11 cellular contexts compared by ENCODE assay signal in genomic region chr16:4064950-4065352, GRCh38. TPM values are rescaled to one million over a fixed set of nuclear protein-coding genes. Genes with fewer than 3 reads are reported as not detected.
DNase-seq lines count a peak whose midpoint lies in the region; ATAC-seq and TF ChIP-seq lines count a peak whose summit lies in the region.
"Had no signal": no experiment of that assay in that cellular context is flagged by ENCODE, and none has a peak within 500 bp of the region (broad histone marks: within the 10 kb centered on the region; RNA-seq: fewer than 3 reads in every experiment).

No MANE protein-coding gene starts in this region.

- H3K4me3 ChIP-seq in lung (peak overlapping the region; percentile 26), tibial artery (peak overlapping the region; percentile 12 to 16), neural progenitor cell (no peak overlapping the region)
- H3K4me3 ChIP-seq: PC-9 had no signal

- H3F3A ChIP-seq in neural progenitor cell (ENCODE audit: low read depth), result no peaks in the 10 kb centered on the region

- peaks cover 0 to 3% of the 10 kb centered on the region in 2 donors for H3K9me3 ChIP-seq in lung (ENCODE audit: control insufficient read depth in 2 of 2, insufficient read depth in 1 of 2, low read length in 1 of 2)
- H3K9me3 ChIP-seq in tibial artery, result peaks cover 0 to 8% (median 6%) of the 10 kb centered on the region in 3 donors
- peaks cover 7% of the 10 kb centered on the region for H3K9me3 ChIP-seq in neural progenitor cell (ENCODE audit: low read depth)

- H3K27me3 Mint-ChIP-seq in activated T-helper 2 cell treated with anti-CD3 and anti-CD28 coated beads, Interferon-gamma antibody, Interleukin-2, Interleukin-4, amounts not matched to agents 10 μg/mL and 5 μg/mL and 100 μg/mL, durations not matched to agents 14 hours and 24 hours and 36 hours (ENCODE audit: low read depth), result peaks cover 2% of the 10 kb centered on the region
- no peaks in the 10 kb centered on the region for H3K27me3 Mint-ChIP-seq in neural progenitor cell (ENCODE audit: insufficient read depth, low read depth)

- intact Hi-C loops in Right ventricle myocardium superior (cut with DNase I), result no loop called here
- intact Hi-C loops in Right ventricle myocardium inferior (cut with DNase I), result no loop called here
- intact Hi-C loops in activated T-helper 2 cell treated with anti-CD3 and anti-CD28 coated beads, Interferon-gamma antibody, Interleukin-2, Interleukin-4, amounts not matched to agents 10 μg/mL and 5 μg/mL and 100 μg/mL, durations not matched to agents 14 hours and 24 hours and 36 hours (cut with micrococcal nuclease), result no loop called here
- intact Hi-C loops in tibial artery (cut with DNase I; ENCODE audit: low total_unique reads), result no loop called here

- no peak overlapping the region for H3K9ac ChIP-seq in neural progenitor cell

- H3K36me3 Mint-ChIP-seq in activated T-helper 2 cell treated with anti-CD3 and anti-CD28 coated beads, Interferon-gamma antibody, Interleukin-2, Interleukin-4, amounts not matched to agents 10 μg/mL and 5 μg/mL and 100 μg/mL, durations not matched to agents 14 hours and 24 hours and 36 hours (ENCODE audit: low read depth), result peaks cover 33% of the 10 kb centered on the region
- H3K36me3 Mint-ChIP-seq in neural progenitor cell, result no peaks in the 10 kb centered on the region

- H3K9me3 Mint-ChIP-seq in activated T-helper 2 cell treated with anti-CD3 and anti-CD28 coated beads, Interferon-gamma antibody, Interleukin-2, Interleukin-4, amounts not matched to agents 10 μg/mL and 5 μg/mL and 100 μg/mL, durations not matched to agents 14 hours and 24 hours and 36 hours, result peaks cover 45% of the 10 kb centered on the region
- peaks cover 22% of the 10 kb centered on the region for H3K9me3 Mint-ChIP-seq in neural progenitor cell

- H3K4me2 ChIP-seq in neural progenitor cell, result no peak overlapping the region
- H3K4me2 ChIP-seq: PC-9 had no signal

- DNase-seq in Right ventricle myocardium superior (no peak), Right ventricle myocardium inferior (ENCODE audit: missing footprints) (no peak), lung (ENCODE audit: low spot score) (no peak), tibial artery (no peak), dedifferentiated amniotic fluid mesenchymal stem cell (ENCODE audit: extremely low spot score) (no peak), GF-D8 (lab: John Stamatoyannopoulos, UW) (no peak), neural progenitor cell (ENCODE audit: low spot score) (no peak)
- peak; percentile 32 for DNase-seq in activated T-helper 2 cell treated with anti-CD3 and anti-CD28 coated beads, Interferon-gamma antibody, Interleukin-2, Interleukin-4, amounts not matched to agents 10 μg/mL and 5 μg/mL and 100 μg/mL, durations not matched to agents 14 hours and 24 hours and 36 hours (ENCODE audit: low spot score)
- DNase-seq: foreskin keratinocyte, IMR-90, PC-9 had no signal

- H4K20me1 ChIP-seq in neural progenitor cell (ENCODE audit: low read depth), result no peaks in the 10 kb centered on the region

- H3K36me3 ChIP-seq in lung (ENCODE audit: control insufficient read depth in 2 of 2, insufficient read depth in 2 of 2, low read length in 2 of 2) (no peaks in the 10 kb centered on the region), tibial artery (no peaks in the 10 kb centered on the region), neural progenitor cell (no peaks in the 10 kb centered on the region)

- H3K4me1 Mint-ChIP-seq in activated T-helper 2 cell treated with anti-CD3 and anti-CD28 coated beads, Interferon-gamma antibody, Interleukin-2, Interleukin-4, amounts not matched to agents 10 μg/mL and 5 μg/mL and 100 μg/mL, durations not matched to agents 14 hours and 24 hours and 36 hours (ENCODE audit: low read depth), result peaks cover 9% of the 10 kb centered on the region
- H3K4me1 Mint-ChIP-seq in neural progenitor cell, result peaks cover 2% of the 10 kb centered on the region

- H3K27ac Mint-ChIP-seq in activated T-helper 2 cell treated with anti-CD3 and anti-CD28 coated beads, Interferon-gamma antibody, Interleukin-2, Interleukin-4, amounts not matched to agents 10 μg/mL and 5 μg/mL and 100 μg/mL, durations not matched to agents 14 hours and 24 hours and 36 hours, result peak overlapping the region; percentile 78
- H3K27ac Mint-ChIP-seq in neural progenitor cell, result no peak overlapping the region

- peak overlapping the region; percentile 75 for H3K4me3 Mint-ChIP-seq in activated T-helper 2 cell treated with anti-CD3 and anti-CD28 coated beads, Interferon-gamma antibody, Interleukin-2, Interleukin-4, amounts not matched to agents 10 μg/mL and 5 μg/mL and 100 μg/mL, durations not matched to agents 14 hours and 24 hours and 36 hours (ENCODE audit: low read depth)
- H3K4me3 Mint-ChIP-seq in neural progenitor cell, result no peak overlapping the region

- H3K4me1 ChIP-seq in lung (ENCODE audit: control insufficient read depth in 2 of 2, insufficient read depth in 2 of 2, low read length in 2 of 2) (peaks cover 0 to 3% of the 10 kb centered on the region in 2 donors), tibial artery (peaks cover 0 to 14% (median 0%) of the 10 kb centered on the region in 4 donors), neural progenitor cell (no peaks in the 10 kb centered on the region)
- H3K4me1 ChIP-seq: foreskin keratinocyte had no signal

- 42 to 73% methylated on average over 11 of the region's 11 CpGs for WGBS in lung, 2 donors

- H3K79me2 ChIP-seq in neural progenitor cell (ENCODE audit: low read depth), result no peaks in the 10 kb centered on the region

- H3K27ac ChIP-seq in lung (ENCODE audit: low read depth in 1 of 2, low read length in 1 of 2) (peak overlapping the region in 1 of 2 donors; percentile 89), tibial artery (no peak overlapping the region), neural progenitor cell (no peak overlapping the region)
- H3K27ac ChIP-seq: foreskin keratinocyte, PC-9 had no signal

- H3K27me3 ChIP-seq in lung (ENCODE audit: control insufficient read depth, insufficient read depth), result no peaks in the 10 kb centered on the region
- H3K27me3 ChIP-seq in tibial artery, result no peaks in the 10 kb centered on the region
- no peaks in the 10 kb centered on the region for H3K27me3 ChIP-seq in neural progenitor cell
- H3K27me3 ChIP-seq: foreskin keratinocyte had no signal

- no peak overlapping the region for H2AFZ ChIP-seq in neural progenitor cell (replicated peaks)
- H2AFZ ChIP-seq: PC-9 had no signal

- ATAC-seq in Right ventricle myocardium superior (ENCODE audit: poor library complexity) (peak; percentile 66), Right ventricle myocardium inferior (no peak), lung (ENCODE audit: insufficient read depth, low FRiP score) (peak; percentile 62)
- ATAC-seq: foreskin keratinocyte had no signal

- TF ChIP-seq CTCF in lung (IDR thresholded peaks at IDR 0.05; ENCODE audit: control extremely low read depth, extremely low read depth) (no peak), tibial artery (IDR thresholded peaks at IDR 0.05) (no peak), neural progenitor cell (IDR thresholded peaks at IDR 0.05) (no peak)

RNA-seq across cellular contexts. Expression of gene ADCY9, which starts 51.3 kb away (rescaled TPM):
- total RNA-seq in Right ventricle myocardium superior, result 44.8 TPM
- total RNA-seq in Right ventricle myocardium inferior, result 48.2 TPM
- total RNA-seq in activated T-helper 2 cell treated with anti-CD3 and anti-CD28 coated beads, Interferon-gamma antibody, Interleukin-2, Interleukin-4, amounts not matched to agents 10 μg/mL and 5 μg/mL and 100 μg/mL, durations not matched to agents 14 hours and 24 hours and 36 hours, result 6.0 and 7.7 TPM in 2 replicates
- 10 to 100 TPM; 22.3 to 37.6 TPM for total RNA-seq in lung
- polyA plus RNA-seq in lung, result 10 to 100 TPM; 12.7 to 12.8 TPM
- 1.2 and 3.4 TPM in 2 replicates for total RNA-seq in neural progenitor cell (ENCODE audit: low replicate concordance)
